In the genomic region with DNA sequence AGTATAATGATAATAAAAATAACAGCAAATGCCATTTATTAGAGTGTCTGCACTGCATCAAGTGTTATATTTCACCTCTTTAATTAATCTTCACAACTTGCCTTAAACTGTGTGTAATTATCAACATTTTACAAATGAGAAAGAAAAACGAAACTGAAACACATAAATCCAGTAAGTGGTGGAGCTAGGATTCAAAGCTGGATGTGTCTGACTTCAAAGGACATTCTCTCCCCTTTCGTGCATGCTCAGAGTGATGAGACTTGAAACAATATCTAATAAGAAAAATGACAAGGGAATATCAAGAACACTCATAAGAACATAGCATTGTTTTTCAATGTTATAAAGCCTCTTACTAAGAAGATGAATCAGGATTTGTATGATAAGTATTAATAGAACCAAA, we compare ENCODE assay signal across 22 cellular contexts.
DNase-seq lines count a peak whose midpoint lies in the region; ATAC-seq lines count a peak whose summit lies in the region.
"Had no signal": no experiment of that assay in that cellular context is flagged by ENCODE, and none has a peak within 500 bp of the region (broad histone marks: within the 10 kb centered on the region; RNA-seq: fewer than 3 reads in every experiment).

No MANE protein-coding gene starts in this region.

- no peaks in the 10 kb centered on the region for H4K20me1 ChIP-seq in GM23248 (ENCODE audit: insufficient read depth)

- H3K9me3 Mint-ChIP-seq in activated CD8-positive, alpha-beta memory T cell treated with anti-CD3 and anti-CD28 coated beads, Interleukin-2, amount 10 ng/mL, durations not matched to agents 7 days and 5 days (ENCODE audit: low read depth), result peaks cover 8% of the 10 kb centered on the region

- H3K36me3 Mint-ChIP-seq in activated CD8-positive, alpha-beta memory T cell treated with anti-CD3 and anti-CD28 coated beads, Interleukin-2, amount 10 ng/mL, durations not matched to agents 7 days and 5 days, result peaks cover 20% of the 10 kb centered on the region

- 37 to 42% methylated on average over 2 of the region's 2 CpGs for WGBS in GM23248 (ENCODE audit: low coverage in 1 of 2, low lambda C conversion rate in 2 of 2, missing lambda C conversion rate in 2 of 2), 2 experiments

- peak overlapping the region; percentile 7; the same call in 1 of the 2 replicates for H2AFZ ChIP-seq in GM23248
- H2AFZ ChIP-seq: GM23338 had no signal

- no peaks in the 10 kb centered on the region for H3K9me3 ChIP-seq in GM23248 (ENCODE audit: low read depth)
- H3K9me3 ChIP-seq: SK-N-SH had no signal

- H3K4me3 Mint-ChIP-seq in activated CD8-positive, alpha-beta memory T cell treated with anti-CD3 and anti-CD28 coated beads, Interleukin-2, amount 10 ng/mL, durations not matched to agents 7 days and 5 days, result no peak overlapping the region
- H3K4me3 Mint-ChIP-seq: GM23338 had no signal

- H3F3A ChIP-seq in GM23248 (ENCODE audit: insufficient read depth), result no peaks in the 10 kb centered on the region

- ATAC-seq in activated CD8-positive, alpha-beta memory T cell treated with anti-CD3 and anti-CD28 coated beads, Interleukin-2, amount 10 ng/mL, durations not matched to agents 7 days and 5 days, result no peak
- ATAC-seq in left lobe of liver (peak; percentile 66), GM19467 (IDR thresholded peaks at IDR 0.05; ENCODE audit: unreplicated experiment) (no peak)
- ATAC-seq: GM23338, PC-3 had no signal

- no peaks in the 10 kb centered on the region for H3K27me3 Mint-ChIP-seq in activated CD8-positive, alpha-beta memory T cell treated with anti-CD3 and anti-CD28 coated beads, Interleukin-2, amount 10 ng/mL, durations not matched to agents 7 days and 5 days

- no peak for DNase-seq in activated CD8-positive, alpha-beta memory T cell treated with anti-CD3 and anti-CD28 coated beads, Interleukin-2, amount 10 ng/mL, durations not matched to agents 7 days and 5 days
- no peak for DNase-seq in activated CD8-positive, alpha-beta memory T cell treated with anti-CD3 and anti-CD28 coated beads, Interleukin-2, amount 50 U/mL, for 48 hours
- no peak for DNase-seq in GM23248
- peak; percentile 61 for DNase-seq in OCI-M1 (lab: John Stamatoyannopoulos, UW)
- no peak for DNase-seq in left lobe of liver (ENCODE audit: low spot score)
- DNase-seq in central memory CD4-positive, alpha-beta T cell, result no peak
- DNase-seq in activated gamma-delta T cell treated with Interleukin-2 at 50 U/mL for 16 hours, result no peak
- DNase-seq: BE2C, COR-L47, DMS79, HCEC 1CT, KG1, NCI-H1694, NCI-H2081, NCI-H2171 treated with DMSO at 0.1 percent for 48 hours, NCI-H526, PC-3, SIG-M5, SK-N-SH had no signal

- H3K9me2 ChIP-seq in GM23248 (ENCODE audit: insufficient read depth), result no peaks in the 10 kb centered on the region
- H3K9me2 ChIP-seq: SK-N-SH had no signal

- no peaks in the 10 kb centered on the region for H3K36me3 ChIP-seq in GM23248 (ENCODE audit: low read depth)
- H3K36me3 ChIP-seq: BE2C had no signal

- in situ Hi-C loops in GM23248 (cut with MboI), result no loop called here

- no peaks in the 10 kb centered on the region for H3K4me1 ChIP-seq in GM23248 (ENCODE audit: insufficient read depth)

- no peak overlapping the region for H3K9ac ChIP-seq in GM23248
- H3K9ac ChIP-seq: SK-N-SH had no signal

- peaks cover 13% of the 10 kb centered on the region for H3K4me1 Mint-ChIP-seq in activated CD8-positive, alpha-beta memory T cell treated with anti-CD3 and anti-CD28 coated beads, Interleukin-2, amount 10 ng/mL, durations not matched to agents 7 days and 5 days

- CTCF ChIA-PET in activated CD8-positive, alpha-beta memory T cell treated with anti-CD3 and anti-CD28 coated beads, Interleukin-2, amount 10 ng/mL, durations not matched to agents 7 days and 5 days (lab: Charles Lee), result interaction anchor here (1.4 kb wide), 1 partner anchor 23 kb away, joined by 3 read pairs; no protein-coding TSS in a partner anchor

- H3K4me3 ChIP-seq in GM23248, result no peak overlapping the region
- H3K4me3 ChIP-seq: GM23338 had no signal

- H3K27me3 ChIP-seq in GM23248 (replicated peaks; ENCODE audit: insufficient read depth), result no peaks in the 10 kb centered on the region
- H3K27me3 ChIP-seq: BE2C had no signal

- H3K4me2 ChIP-seq in GM23248 (ENCODE audit: unreplicated experiment), result no peak overlapping the region
- H3K4me2 ChIP-seq: GM23338, SK-N-SH had no signal

- no peak overlapping the region for H3K27ac ChIP-seq in GM23248
- H3K27ac ChIP-seq: HL-60 had no signal

- peak overlapping the region; percentile 29 for H3K27ac Mint-ChIP-seq in activated CD8-positive, alpha-beta memory T cell treated with anti-CD3 and anti-CD28 coated beads, Interleukin-2, amount 10 ng/mL, durations not matched to agents 7 days and 5 days
- H3K27ac Mint-ChIP-seq: GM23338 had no signal

- no peaks in the 10 kb centered on the region for H3K79me2 ChIP-seq in GM23248 (ENCODE audit: insufficient read depth)
